Comparison of ENCODE assay signal across 1 cellular context in the genomic region with DNA sequence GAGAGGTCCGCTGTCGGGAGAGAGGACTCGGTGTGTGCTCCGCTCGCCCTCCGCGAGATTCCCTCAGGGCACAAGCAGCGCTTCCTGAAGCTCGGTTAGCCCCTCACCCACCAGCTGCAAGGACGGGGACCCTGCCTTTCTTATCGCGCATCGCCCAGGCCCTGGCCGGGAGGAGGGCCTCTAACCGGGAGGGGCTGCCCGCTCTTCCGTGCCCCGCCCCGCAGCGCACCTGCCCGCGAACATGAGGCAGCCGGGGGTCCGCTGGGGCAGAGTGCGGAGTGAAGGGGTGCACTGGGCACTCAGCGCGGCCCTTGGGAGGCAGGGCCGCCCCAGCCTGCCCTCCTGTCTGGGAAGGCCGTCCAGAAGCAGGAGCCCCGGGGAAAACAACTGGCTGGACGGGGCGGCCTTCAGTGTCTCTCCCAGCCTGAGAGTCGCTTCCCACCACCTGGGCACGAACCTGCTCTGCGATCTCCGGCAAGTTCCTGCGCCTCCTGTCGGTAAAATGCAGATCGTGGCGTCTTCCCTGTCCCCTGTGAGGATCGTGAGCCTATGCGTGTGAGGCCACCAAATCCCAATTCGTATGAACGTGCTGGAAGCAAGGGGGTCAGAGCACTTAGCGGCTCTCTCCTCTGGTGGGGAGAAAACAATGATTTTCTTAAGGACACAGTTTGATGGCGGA.
TF ChIP-seq lines count a peak whose summit lies in the region.

No MANE protein-coding gene starts in this region.

TF ChIP-seq in H1, 55 proteins besides CTCF, POLR2A, EP300 and RAD21:
- TF ChIP-seq NANOG (IDR thresholded peaks at IDR 0.05; ENCODE audit: insufficient read depth, low read depth, low read length, poor library complexity, severe bottlenecking) (no peak), SUZ12 (IDR thresholded peaks at IDR 0.05; ENCODE audit: low read length) (no peak), HDAC6 (IDR thresholded peaks at IDR 0.05; ENCODE audit: low read depth, low read length) (no peak), RBBP5 (IDR thresholded peaks at IDR 0.05; ENCODE audit: borderline replicate concordance, low read depth, low read length) (peak; percentile 99), KDM5A (IDR thresholded peaks at IDR 0.05; ENCODE audit: low read length) (no peak), POLR2AphosphoS5 (IDR thresholded peaks at IDR 0.05; ENCODE audit: low read depth, low read length) (no peak), POU5F1 (IDR thresholded peaks at IDR 0.05; ENCODE audit: low read depth, low read length) (no peak), SP2 (IDR thresholded peaks at IDR 0.05; ENCODE audit: low read length) (no peak), GTF2F1 (IDR thresholded peaks at IDR 0.05; ENCODE audit: borderline replicate concordance, low read depth, low read length) (no peak), CHD1 (IDR thresholded peaks at IDR 0.05; ENCODE audit: low read depth, low read length) (no peak), CHD2 (IDR thresholded peaks at IDR 0.05; ENCODE audit: low read length) (no peak), ZNF274 (IDR thresholded peaks at IDR 0.05; ENCODE audit: borderline replicate concordance, extremely low read depth, low read length) (no peak), JUND (IDR thresholded peaks at IDR 0.05; ENCODE audit: low read length) (no peak), FOSL1 (IDR thresholded peaks at IDR 0.05; ENCODE audit: insufficient read depth, low read depth, low read length) (no peak), CBX8 (IDR thresholded peaks at IDR 0.05; ENCODE audit: borderline replicate concordance, low read depth, low read length) (no peak), SP1 (IDR thresholded peaks at IDR 0.05; ENCODE audit: low read depth, low read length) (no peak), TCF12 (IDR thresholded peaks at IDR 0.05; ENCODE audit: low read depth, low read length) (no peak), NRF1 (IDR thresholded peaks at IDR 0.05; ENCODE audit: low read depth, low read length) (no peak), BCL11A (IDR thresholded peaks at IDR 0.05; ENCODE audit: low read depth in 2 of 2, low read length in 2 of 2) (no peak), CTBP2 (IDR thresholded peaks at IDR 0.05; ENCODE audit: borderline replicate concordance, insufficient read depth, insufficient read length, low read length) (peak; percentile 88), GABPA (IDR thresholded peaks at IDR 0.05; ENCODE audit: borderline replicate concordance, insufficient read depth, low read length) (no peak), PHF8 (conservative IDR thresholded peaks at IDR 0.05; ENCODE audit: low read depth, low read length) (no peak; the same call in 1 of the 2 replicates), SIX5 (IDR thresholded peaks at IDR 0.05; ENCODE audit: low read depth, low read length) (no peak), BRCA1 (IDR thresholded peaks at IDR 0.05; ENCODE audit: low read depth, low read length) (no peak), EGR1 (IDR thresholded peaks at IDR 0.05; ENCODE audit: borderline replicate concordance, low read depth, low read length) (peak; percentile 83), EZH2 (IDR thresholded peaks at IDR 0.05; ENCODE audit: low read depth, low read length, severe bottlenecking) (no peak), SIN3A (conservative IDR thresholded peaks at IDR 0.05 in 1 of 2, IDR thresholded peaks at IDR 0.05 in 1 of 2; ENCODE audit: low read depth in 1 of 2, low read length in 2 of 2) (peak in 1 of 2 experiments; percentile 68; a peak in 2 of 4 replicates), MAFK (IDR thresholded peaks at IDR 0.05; ENCODE audit: low read depth, low read length) (no peak), KDM1A (IDR thresholded peaks at IDR 0.05; ENCODE audit: borderline replicate concordance, low read length) (0 out of 2 replicates have a peak, but pooled peaks have one; percentile 42), YY1 (IDR thresholded peaks at IDR 0.05; ENCODE audit: low read depth, low read length) (peak; percentile 49; the same call in 1 of the 2 replicates), BACH1 (IDR thresholded peaks at IDR 0.05; ENCODE audit: low read length) (peak; percentile 51), HDAC2 (IDR thresholded peaks at IDR 0.05; ENCODE audit: borderline replicate concordance in 1 of 2, low read depth in 2 of 2, low read length in 2 of 2) (no peak), TAF7 (optimal IDR thresholded peaks at IDR 0.05; ENCODE audit: borderline replicate concordance, low read depth, low read length) (no peak), TBP (IDR thresholded peaks at IDR 0.05; ENCODE audit: low read depth, low read length) (peak; percentile 16; the same call in 1 of the 2 replicates), CEBPB (IDR thresholded peaks at IDR 0.05; ENCODE audit: low read depth, low read length) (no peak), SP4 (IDR thresholded peaks at IDR 0.05; ENCODE audit: low read length) (no peak), TEAD4 (IDR thresholded peaks at IDR 0.05; ENCODE audit: low read depth, low read length) (no peak), SIRT6 (IDR thresholded peaks at IDR 0.05; ENCODE audit: low read length) (no peak), RXRA (IDR thresholded peaks at IDR 0.05; ENCODE audit: insufficient read depth, low read depth, low read length) (no peak), TAF1 (IDR thresholded peaks at IDR 0.05; ENCODE audit: low read depth, low read length) (no peak), CBX5 (IDR thresholded peaks at IDR 0.05; ENCODE audit: low read depth, low read length) (no peak), ASH2L (IDR thresholded peaks at IDR 0.05; ENCODE audit: low read length) (peak; percentile 79), RFX5 (IDR thresholded peaks at IDR 0.05; ENCODE audit: borderline replicate concordance, low read depth, low read length) (no peak), SAP30 (IDR thresholded peaks at IDR 0.05; ENCODE audit: insufficient read depth, insufficient replicate concordance, low read length) (no peak), SRF (IDR thresholded peaks at IDR 0.05; ENCODE audit: low read depth, low read length) (no peak), JUN (IDR thresholded peaks at IDR 0.05; ENCODE audit: low read depth, low read length) (no peak), CREB1 (IDR thresholded peaks at IDR 0.05) (peak; percentile 63), RNF2 (IDR thresholded peaks at IDR 0.05; ENCODE audit: borderline replicate concordance, low read depth, low read length, missing control alignments, poor library complexity, severe bottlenecking) (no peak), KDM4A (IDR thresholded peaks at IDR 0.05; ENCODE audit: low read depth, low read length, severe bottlenecking) (peak; percentile 87)
- TF ChIP-seq, protein P1, sequence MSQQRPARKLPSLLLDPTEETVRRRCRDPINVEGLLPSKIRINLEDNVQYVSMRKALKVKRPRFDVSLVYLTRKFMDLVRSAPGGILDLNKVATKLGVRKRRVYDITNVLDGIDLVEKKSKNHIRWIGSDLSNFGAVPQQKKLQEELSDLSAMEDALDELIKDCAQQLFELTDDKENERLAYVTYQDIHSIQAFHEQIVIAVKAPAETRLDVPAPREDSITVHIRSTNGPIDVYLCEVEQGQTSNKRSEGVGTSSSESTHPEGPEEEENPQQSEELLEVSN (IDR thresholded peaks at IDR 0.05) = peak; percentile 61
- TF ChIP-seq, protein P2, sequence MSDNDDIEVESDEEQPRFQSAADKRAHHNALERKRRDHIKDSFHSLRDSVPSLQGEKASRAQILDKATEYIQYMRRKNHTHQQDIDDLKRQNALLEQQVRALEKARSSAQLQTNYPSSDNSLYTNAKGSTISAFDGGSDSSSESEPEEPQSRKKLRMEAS (IDR thresholded peaks at IDR 0.05) = peak; percentile 70
- TF ChIP-seq, protein P3, sequence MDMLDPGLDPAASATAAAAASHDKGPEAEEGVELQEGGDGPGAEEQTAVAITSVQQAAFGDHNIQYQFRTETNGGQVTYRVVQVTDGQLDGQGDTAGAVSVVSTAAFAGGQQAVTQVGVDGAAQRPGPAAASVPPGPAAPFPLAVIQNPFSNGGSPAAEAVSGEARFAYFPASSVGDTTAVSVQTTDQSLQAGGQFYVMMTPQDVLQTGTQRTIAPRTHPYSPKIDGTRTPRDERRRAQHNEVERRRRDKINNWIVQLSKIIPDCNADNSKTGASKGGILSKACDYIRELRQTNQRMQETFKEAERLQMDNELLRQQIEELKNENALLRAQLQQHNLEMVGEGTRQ (IDR thresholded peaks at IDR 0.05; ENCODE audit: low read length) = no peak
- TF ChIP-seq, protein P4, sequence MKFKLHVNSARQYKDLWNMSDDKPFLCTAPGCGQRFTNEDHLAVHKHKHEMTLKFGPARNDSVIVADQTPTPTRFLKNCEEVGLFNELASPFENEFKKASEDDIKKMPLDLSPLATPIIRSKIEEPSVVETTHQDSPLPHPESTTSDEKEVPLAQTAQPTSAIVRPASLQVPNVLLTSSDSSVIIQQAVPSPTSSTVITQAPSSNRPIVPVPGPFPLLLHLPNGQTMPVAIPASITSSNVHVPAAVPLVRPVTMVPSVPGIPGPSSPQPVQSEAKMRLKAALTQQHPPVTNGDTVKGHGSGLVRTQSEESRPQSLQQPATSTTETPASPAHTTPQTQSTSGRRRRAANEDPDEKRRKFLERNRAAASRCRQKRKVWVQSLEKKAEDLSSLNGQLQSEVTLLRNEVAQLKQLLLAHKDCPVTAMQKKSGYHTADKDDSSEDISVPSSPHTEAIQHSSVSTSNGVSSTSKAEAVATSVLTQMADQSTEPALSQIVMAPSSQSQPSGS (IDR thresholded peaks at IDR 0.05; ENCODE audit: low read length) = no peak
- TF ChIP-seq, protein P5, sequence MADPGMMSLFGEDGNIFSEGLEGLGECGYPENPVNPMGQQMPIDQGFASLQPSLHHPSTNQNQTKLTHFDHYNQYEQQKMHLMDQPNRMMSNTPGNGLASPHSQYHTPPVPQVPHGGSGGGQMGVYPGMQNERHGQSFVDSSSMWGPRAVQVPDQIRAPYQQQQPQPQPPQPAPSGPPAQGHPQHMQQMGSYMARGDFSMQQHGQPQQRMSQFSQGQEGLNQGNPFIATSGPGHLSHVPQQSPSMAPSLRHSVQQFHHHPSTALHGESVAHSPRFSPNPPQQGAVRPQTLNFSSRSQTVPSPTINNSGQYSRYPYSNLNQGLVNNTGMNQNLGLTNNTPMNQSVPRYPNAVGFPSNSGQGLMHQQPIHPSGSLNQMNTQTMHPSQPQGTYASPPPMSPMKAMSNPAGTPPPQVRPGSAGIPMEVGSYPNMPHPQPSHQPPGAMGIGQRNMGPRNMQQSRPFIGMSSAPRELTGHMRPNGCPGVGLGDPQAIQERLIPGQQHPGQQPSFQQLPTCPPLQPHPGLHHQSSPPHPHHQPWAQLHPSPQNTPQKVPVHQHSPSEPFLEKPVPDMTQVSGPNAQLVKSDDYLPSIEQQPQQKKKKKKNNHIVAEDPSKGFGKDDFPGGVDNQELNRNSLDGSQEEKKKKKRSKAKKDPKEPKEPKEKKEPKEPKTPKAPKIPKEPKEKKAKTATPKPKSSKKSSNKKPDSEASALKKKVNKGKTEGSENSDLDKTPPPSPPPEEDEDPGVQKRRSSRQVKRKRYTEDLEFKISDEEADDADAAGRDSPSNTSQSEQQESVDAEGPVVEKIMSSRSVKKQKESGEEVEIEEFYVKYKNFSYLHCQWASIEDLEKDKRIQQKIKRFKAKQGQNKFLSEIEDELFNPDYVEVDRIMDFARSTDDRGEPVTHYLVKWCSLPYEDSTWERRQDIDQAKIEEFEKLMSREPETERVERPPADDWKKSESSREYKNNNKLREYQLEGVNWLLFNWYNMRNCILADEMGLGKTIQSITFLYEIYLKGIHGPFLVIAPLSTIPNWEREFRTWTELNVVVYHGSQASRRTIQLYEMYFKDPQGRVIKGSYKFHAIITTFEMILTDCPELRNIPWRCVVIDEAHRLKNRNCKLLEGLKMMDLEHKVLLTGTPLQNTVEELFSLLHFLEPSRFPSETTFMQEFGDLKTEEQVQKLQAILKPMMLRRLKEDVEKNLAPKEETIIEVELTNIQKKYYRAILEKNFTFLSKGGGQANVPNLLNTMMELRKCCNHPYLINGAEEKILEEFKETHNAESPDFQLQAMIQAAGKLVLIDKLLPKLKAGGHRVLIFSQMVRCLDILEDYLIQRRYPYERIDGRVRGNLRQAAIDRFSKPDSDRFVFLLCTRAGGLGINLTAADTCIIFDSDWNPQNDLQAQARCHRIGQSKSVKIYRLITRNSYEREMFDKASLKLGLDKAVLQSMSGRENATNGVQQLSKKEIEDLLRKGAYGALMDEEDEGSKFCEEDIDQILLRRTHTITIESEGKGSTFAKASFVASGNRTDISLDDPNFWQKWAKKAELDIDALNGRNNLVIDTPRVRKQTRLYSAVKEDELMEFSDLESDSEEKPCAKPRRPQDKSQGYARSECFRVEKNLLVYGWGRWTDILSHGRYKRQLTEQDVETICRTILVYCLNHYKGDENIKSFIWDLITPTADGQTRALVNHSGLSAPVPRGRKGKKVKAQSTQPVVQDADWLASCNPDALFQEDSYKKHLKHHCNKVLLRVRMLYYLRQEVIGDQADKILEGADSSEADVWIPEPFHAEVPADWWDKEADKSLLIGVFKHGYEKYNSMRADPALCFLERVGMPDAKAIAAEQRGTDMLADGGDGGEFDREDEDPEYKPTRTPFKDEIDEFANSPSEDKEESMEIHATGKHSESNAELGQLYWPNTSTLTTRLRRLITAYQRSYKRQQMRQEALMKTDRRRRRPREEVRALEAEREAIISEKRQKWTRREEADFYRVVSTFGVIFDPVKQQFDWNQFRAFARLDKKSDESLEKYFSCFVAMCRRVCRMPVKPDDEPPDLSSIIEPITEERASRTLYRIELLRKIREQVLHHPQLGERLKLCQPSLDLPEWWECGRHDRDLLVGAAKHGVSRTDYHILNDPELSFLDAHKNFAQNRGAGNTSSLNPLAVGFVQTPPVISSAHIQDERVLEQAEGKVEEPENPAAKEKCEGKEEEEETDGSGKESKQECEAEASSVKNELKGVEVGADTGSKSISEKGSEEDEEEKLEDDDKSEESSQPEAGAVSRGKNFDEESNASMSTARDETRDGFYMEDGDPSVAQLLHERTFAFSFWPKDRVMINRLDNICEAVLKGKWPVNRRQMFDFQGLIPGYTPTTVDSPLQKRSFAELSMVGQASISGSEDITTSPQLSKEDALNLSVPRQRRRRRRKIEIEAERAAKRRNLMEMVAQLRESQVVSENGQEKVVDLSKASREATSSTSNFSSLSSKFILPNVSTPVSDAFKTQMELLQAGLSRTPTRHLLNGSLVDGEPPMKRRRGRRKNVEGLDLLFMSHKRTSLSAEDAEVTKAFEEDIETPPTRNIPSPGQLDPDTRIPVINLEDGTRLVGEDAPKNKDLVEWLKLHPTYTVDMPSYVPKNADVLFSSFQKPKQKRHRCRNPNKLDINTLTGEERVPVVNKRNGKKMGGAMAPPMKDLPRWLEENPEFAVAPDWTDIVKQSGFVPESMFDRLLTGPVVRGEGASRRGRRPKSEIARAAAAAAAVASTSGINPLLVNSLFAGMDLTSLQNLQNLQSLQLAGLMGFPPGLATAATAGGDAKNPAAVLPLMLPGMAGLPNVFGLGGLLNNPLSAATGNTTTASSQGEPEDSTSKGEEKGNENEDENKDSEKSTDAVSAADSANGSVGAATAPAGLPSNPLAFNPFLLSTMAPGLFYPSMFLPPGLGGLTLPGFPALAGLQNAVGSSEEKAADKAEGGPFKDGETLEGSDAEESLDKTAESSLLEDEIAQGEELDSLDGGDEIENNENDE (IDR thresholded peaks at IDR 0.05; ENCODE audit: insufficient replicate concordance, low read length) = no peak
- TF ChIP-seq, protein P6, sequence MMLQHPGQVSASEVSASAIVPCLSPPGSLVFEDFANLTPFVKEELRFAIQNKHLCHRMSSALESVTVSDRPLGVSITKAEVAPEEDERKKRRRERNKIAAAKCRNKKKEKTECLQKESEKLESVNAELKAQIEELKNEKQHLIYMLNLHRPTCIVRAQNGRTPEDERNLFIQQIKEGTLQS (IDR thresholded peaks at IDR 0.05; ENCODE audit: insufficient read depth, low read depth, low read length) = no peak
